30 cellular contexts compared by ENCODE assay signal in genomic region chr7:108578937-108579336, GRCh38.
"Had no signal": no experiment of that assay in that cellular context is flagged by ENCODE, and none has a peak within 500 bp of the region (broad histone marks: within the 10 kb centered on the region; RNA-seq: fewer than 3 reads in every experiment).

No MANE protein-coding gene starts in this region.

- H3K36me3 ChIP-seq: neutrophil, ovary had no signal

- FAIRE-seq: small intestine, urothelium cell line had no signal

- H2AFZ ChIP-seq: parathyroid adenoma had no signal

- H3K27me3 Mint-ChIP-seq: naive thymus-derived CD8-positive, alpha-beta T cell; natural killer cell treated with Interleukin-12 subunit alpha and Interleukin-12 subunit beta and Interleukin-15 and Interleukin-18, amount 100 ng/mL, for 72 hours; progenitor cell of endocrine pancreas; stimulated activated naive B cell treated with anti-CD40 and anti-IgM and Interleukin-4, amounts not matched to agents 10 μg/mL and 1 μg/mL and 100 μg/mL, for 72 hours; stimulated activated naive CD8-positive, alpha-beta T cell treated with anti-CD3 and anti-CD28 coated beads, Interleukin-15, Interleukin-2, amounts not matched to agents 100 ng/mL and 50 ng/mL, for 24 hours had no signal

- H3K27me3 ChIP-seq: neutrophil, ovary, right lobe of liver, sigmoid colon, stomach, thyroid gland, tibial nerve, upper lobe of left lung, vagina had no signal

- ATAC-seq: naive thymus-derived CD8-positive, alpha-beta T cell; psoas muscle; stimulated activated effector memory CD8-positive, alpha-beta T cell treated with anti-CD3 and anti-CD28 coated beads, Interleukin-12 subunit alpha, Interleukin-12 subunit beta, amount 100 ng/mL, for 72 hours; stimulated activated naive B cell treated with anti-CD40 and anti-IgM and Interleukin-4, amounts not matched to agents 10 μg/mL and 1 μg/mL and 100 μg/mL, for 72 hours had no signal

- H3K9me3 ChIP-seq: psoas muscle, right lobe of liver, sigmoid colon, thoracic aorta, thyroid gland, vagina had no signal

- H3K4me3 Mint-ChIP-seq: naive thymus-derived CD8-positive, alpha-beta T cell; natural killer cell treated with Interleukin-12 subunit alpha and Interleukin-12 subunit beta and Interleukin-15 and Interleukin-18, amount 100 ng/mL, for 72 hours; nephron progenitor cell; neural crest cell; stimulated activated effector memory CD8-positive, alpha-beta T cell treated with anti-CD3 and anti-CD28 coated beads, Interleukin-12 subunit alpha, Interleukin-12 subunit beta, amount 100 ng/mL, for 72 hours; stimulated activated naive B cell treated with anti-CD40 and anti-IgM and Interleukin-4, amounts not matched to agents 10 μg/mL and 1 μg/mL and 100 μg/mL, for 72 hours; stimulated activated naive CD8-positive, alpha-beta T cell treated with anti-CD3 and anti-CD28 coated beads, Interleukin-15, Interleukin-2, amounts not matched to agents 100 ng/mL and 50 ng/mL, for 24 hours had no signal

- H3K9ac ChIP-seq: parathyroid adenoma had no signal

- H3K27ac ChIP-seq: neutrophil, ovary, parathyroid adenoma, psoas muscle, right lobe of liver, sigmoid colon, stomach, thoracic aorta, thyroid gland, tibial nerve, upper lobe of left lung, vagina had no signal

- H3K9me3 Mint-ChIP-seq: natural killer cell treated with Interleukin-12 subunit alpha and Interleukin-12 subunit beta and Interleukin-15 and Interleukin-18, amount 100 ng/mL, for 72 hours; stimulated activated effector memory CD8-positive, alpha-beta T cell treated with anti-CD3 and anti-CD28 coated beads, Interleukin-12 subunit alpha, Interleukin-12 subunit beta, amount 100 ng/mL, for 72 hours had no signal

- H3K27ac Mint-ChIP-seq: natural killer cell treated with Interleukin-12 subunit alpha and Interleukin-12 subunit beta and Interleukin-15 and Interleukin-18, amount 100 ng/mL, for 72 hours; nephron progenitor cell; progenitor cell of endocrine pancreas; stimulated activated effector memory CD8-positive, alpha-beta T cell treated with anti-CD3 and anti-CD28 coated beads, Interleukin-12 subunit alpha, Interleukin-12 subunit beta, amount 100 ng/mL, for 72 hours; stimulated activated naive B cell treated with anti-CD40 and anti-IgM and Interleukin-4, amounts not matched to agents 10 μg/mL and 1 μg/mL and 100 μg/mL, for 72 hours; stimulated activated naive CD8-positive, alpha-beta T cell treated with anti-CD3 and anti-CD28 coated beads, Interleukin-15, Interleukin-2, amounts not matched to agents 100 ng/mL and 50 ng/mL, for 24 hours had no signal

- H3K4me3 ChIP-seq: ovary, psoas muscle, right lobe of liver, sigmoid colon, stomach, thoracic aorta, thyroid gland, tibial nerve, upper lobe of left lung, vagina had no signal

- DNase-seq: naive thymus-derived CD8-positive, alpha-beta T cell; nephron progenitor cell; nucleus accumbens; ovary; psoas muscle; right cardiac atrium; right lobe of liver; sigmoid colon; small intestine; stimulated activated CD4-positive, alpha-beta T cell treated with anti-CD3 and anti-CD28 coated beads, Interleukin-15, amount 100 ng/mL, for 24 hours; stimulated activated CD4-positive, alpha-beta T cell treated with anti-CD3 and anti-CD28 coated beads, Interleukin-2, amount 100 ng/mL, for 24 hours; stimulated activated CD4-positive, alpha-beta T cell treated with anti-CD3 and anti-CD28 coated beads, Interleukin-2, amount 100 ng/mL, for 48 hours; stimulated activated CD4-positive, alpha-beta T cell treated with anti-CD3 and anti-CD28 coated beads, Interleukin-4, amount 100 ng/mL, for 24 hours; stimulated activated naive B cell treated with anti-CD40 and anti-IgM and Interleukin-4, amounts not matched to agents 10 μg/mL and 1 μg/mL and 100 μg/mL, for 72 hours; stimulated activated naive CD4-positive, alpha-beta T cell treated with Interleukin-2 at 50 U/mL for 16 hours; stomach; thyroid gland; trophoblast cell; upper lobe of left lung had no signal

- H3K4me1 ChIP-seq: psoas muscle, tibial nerve had no signal

- H3K4me1 Mint-ChIP-seq: neural crest cell had no signal
